ENCODE assay signal across 8 cellular contexts in genomic region chr10:77836299-77836820, GRCh38.
DNase-seq lines count a peak whose midpoint lies in the region; ATAC-seq, FAIRE-seq and TF ChIP-seq lines count a peak whose summit lies in the region.

No MANE protein-coding gene starts in this region.

- no peak overlapping the region for H3K9ac ChIP-seq in kidney (ENCODE audit: low read length in 2 of 2)

- peak overlapping the region; percentile 77 for H3K27ac ChIP-seq in CD8-positive, alpha-beta memory T cell (ENCODE audit: low read depth, low read length)
- peak overlapping the region; percentile 49 to 82 for H3K27ac ChIP-seq in kidney (ENCODE audit: low read depth in 2 of 2, low read length in 2 of 2)

- TF ChIP-seq CTCF in kidney (IDR thresholded peaks at IDR 0.05; ENCODE audit: borderline replicate concordance, extremely low read depth, insufficient read depth), result no peak

- H3K9me3 Mint-ChIP-seq in CD8-positive, alpha-beta memory T cell, result no peaks in the 10 kb centered on the region
- H3K9me3 Mint-ChIP-seq in activated naive CD4-positive, alpha-beta T cell treated with anti-CD3 and anti-CD28 coated beads, Interleukin-2, amount 50 U/mL, for 24 hours, result no peaks in the 10 kb centered on the region

- H3K4me3 ChIP-seq in CD8-positive, alpha-beta memory T cell (ENCODE audit: low read length), result no peak overlapping the region
- no peak overlapping the region for H3K4me3 ChIP-seq in kidney (ENCODE audit: low read length in 2 of 2)

- peak overlapping the region; percentile 77 to 99 (median 96) for H3K27ac Mint-ChIP-seq in CD8-positive, alpha-beta memory T cell
- H3K27ac Mint-ChIP-seq in activated naive CD4-positive, alpha-beta T cell treated with anti-CD3 and anti-CD28 coated beads, Interleukin-2, amount 50 U/mL, for 24 hours, result peak overlapping the region; percentile 83

- H3K27me3 Mint-ChIP-seq in CD8-positive, alpha-beta memory T cell, result no peaks in the 10 kb centered on the region
- H3K27me3 Mint-ChIP-seq in activated naive CD4-positive, alpha-beta T cell treated with anti-CD3 and anti-CD28 coated beads, Interleukin-2, amount 50 U/mL, for 24 hours, result no peaks in the 10 kb centered on the region

- H3K36me3 ChIP-seq in CD8-positive, alpha-beta memory T cell (ENCODE audit: insufficient read depth, low read length), result no peaks in the 10 kb centered on the region
- H3K36me3 ChIP-seq in kidney (ENCODE audit: control insufficient read depth in 1 of 2, insufficient read depth in 2 of 2, low read length in 2 of 2), result peaks cover 14 to 21% of the 10 kb centered on the region in 2 donors

- H3K4me1 Mint-ChIP-seq in CD8-positive, alpha-beta memory T cell, result peaks cover 26 to 37% (median 34%) of the 10 kb centered on the region in 3 donors
- H3K4me1 Mint-ChIP-seq in activated naive CD4-positive, alpha-beta T cell treated with anti-CD3 and anti-CD28 coated beads, Interleukin-2, amount 50 U/mL, for 24 hours, result peaks cover 12% of the 10 kb centered on the region

- intact Hi-C loops in kidney (cut with DNase I), result no loop called here

- no peak for FAIRE-seq in kidney (lab: Jason Lieb, UNC)

- H3K4me1 ChIP-seq in CD8-positive, alpha-beta memory T cell (ENCODE audit: insufficient read depth, low read length), result peaks cover 21% of the 10 kb centered on the region
- no peaks in the 10 kb centered on the region for H3K4me1 ChIP-seq in kidney (ENCODE audit: control insufficient read depth in 1 of 2, insufficient read depth in 1 of 2, low read depth in 1 of 2, low read length in 2 of 2)

- peak; percentile 56 for ATAC-seq in HG02973 (IDR thresholded peaks at IDR 0.05; ENCODE audit: unreplicated experiment)

- H3K9me3 ChIP-seq in CD8-positive, alpha-beta memory T cell (ENCODE audit: low read length), result no peaks in the 10 kb centered on the region
- H3K9me3 ChIP-seq in kidney (ENCODE audit: control insufficient read depth in 1 of 2, low read length in 2 of 2), result no peaks in the 10 kb centered on the region

- no peaks in the 10 kb centered on the region for H3K27me3 ChIP-seq in CD8-positive, alpha-beta memory T cell (ENCODE audit: insufficient read depth, low read length, poor library complexity, severe bottlenecking)

- CTCF ChIA-PET in CD8-positive, alpha-beta memory T cell (lab: Charles Lee), result interaction anchor here (1.1 to 3.3 kb wide), 5 partner anchors 11 to 124 kb away, joined by 3 to 20 read pairs (median 18); no protein-coding TSS in a partner anchor

- peak; percentile 64 to 87 (median 73) for DNase-seq in CD8-positive, alpha-beta memory T cell
- DNase-seq in SIG-M5 (lab: John Stamatoyannopoulos, UW) (peak; percentile 6), kidney (peak; percentile 81), retina (no peak), cerebellar cortex (ENCODE audit: low spot score) (no peak)
- DNase-seq in stimulated activated CD4-positive, alpha-beta T cell treated with anti-CD3 and anti-CD28 coated beads, TNF-alpha, amount 100 ng/mL, for 4 hours (ENCODE audit: low read depth in 3 of 3), result peak in 2 of 3 experiments; percentile 27 to 37

- H3K4me3 Mint-ChIP-seq in CD8-positive, alpha-beta memory T cell, result peak overlapping the region; percentile 28 to 79 (median 67)
- H3K4me3 Mint-ChIP-seq in activated naive CD4-positive, alpha-beta T cell treated with anti-CD3 and anti-CD28 coated beads, Interleukin-2, amount 50 U/mL, for 24 hours, result peak overlapping the region; percentile 77

- POLR2A ChIA-PET in CD8-positive, alpha-beta memory T cell (lab: Charles Lee), result interaction anchor here (0.5 kb wide), 1 partner anchor 193 kb away, joined by 9 read pairs; no protein-coding TSS in a partner anchor

- H3K36me3 Mint-ChIP-seq in CD8-positive, alpha-beta memory T cell, result no peaks in the 10 kb centered on the region
- H3K36me3 Mint-ChIP-seq in activated naive CD4-positive, alpha-beta T cell treated with anti-CD3 and anti-CD28 coated beads, Interleukin-2, amount 50 U/mL, for 24 hours, result no peaks in the 10 kb centered on the region

Comparison
In these comparisons a context has a peak if more than half of its experiments do, and no peak if none do; other contexts are left out.
1. DNase-seq: peak in CD8-positive, alpha-beta memory T cell (5 of 5), SIG-M5 (single experiment), kidney (single experiment) and stimulated activated CD4-positive, alpha-beta T cell treated with anti-CD3 and anti-CD28 coated beads, TNF-alpha, amount 100 ng/mL, for 4 hours (2 of 3); none in retina (single experiment) and cerebellar cortex (single experiment).